Comparison of ENCODE assay signal across 8 cellular contexts in the genomic region with DNA sequence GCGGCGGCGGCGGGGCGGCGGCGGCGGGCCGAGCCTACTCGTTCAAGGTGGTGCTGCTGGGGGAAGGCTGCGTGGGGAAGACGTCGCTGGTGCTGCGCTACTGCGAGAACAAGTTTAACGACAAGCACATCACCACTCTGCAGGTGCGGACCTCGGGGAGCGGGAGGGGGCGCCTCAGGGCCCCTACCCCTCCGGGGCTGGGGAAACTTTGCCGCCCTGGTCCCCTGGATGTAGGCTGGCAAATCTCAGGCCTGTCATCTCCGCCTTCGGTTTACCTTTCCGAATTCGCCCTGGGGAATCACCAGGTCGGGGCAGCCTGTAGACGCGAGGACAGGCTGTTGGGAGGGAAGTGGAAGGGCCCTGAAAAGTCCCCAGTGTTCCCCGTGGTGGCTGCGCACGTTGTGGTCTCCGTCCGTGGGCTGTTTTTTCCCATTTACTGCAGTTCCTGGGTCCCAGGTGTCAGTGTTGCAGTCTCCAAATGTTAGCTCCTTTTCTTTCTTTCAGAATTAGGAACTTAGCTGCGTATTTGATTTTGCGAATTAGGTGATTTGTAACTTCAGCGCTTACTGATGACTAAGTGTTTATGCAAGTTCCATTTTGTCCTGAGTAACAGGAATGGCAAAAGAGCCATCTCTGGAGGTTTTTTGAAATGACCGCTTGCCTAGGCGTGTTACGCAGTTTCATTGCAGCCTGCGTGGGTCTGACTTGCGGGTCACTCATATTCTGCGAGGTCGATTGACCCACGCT. TPM values are rescaled to one million over a fixed set of nuclear protein-coding genes. Genes with fewer than 3 reads are reported as not detected.
A peak's percentile ranks its signal among the peaks of the same experiment; 100 is the strongest.
DNase-seq lines count a peak whose midpoint lies in the region; ATAC-seq, FAIRE-seq and TF ChIP-seq lines count a peak whose summit lies in the region.

No MANE protein-coding gene starts in this region.

- CTCF ChIA-PET in HCT116 (lab: Charles Lee): interaction anchor here (1.0 kb wide), 1 partner anchor 118 kb away, joined by 3 read pairs; no protein-coding TSS in a partner anchor
- CTCF ChIA-PET in endothelial cell of umbilical vein (lab: Charles Lee): interaction anchor here (0.6 to 1.5 kb wide), 8 partner anchors 8 to 339 kb away, joined by 3 to 5 read pairs (median 3); partner anchors contain the start of gene TPH2

- H3K27ac ChIP-seq in HCT116 (ENCODE audit: low read depth, low read length) (peak overlapping the region; percentile 51), MM.1S (ENCODE audit: low read length) (peak overlapping the region; percentile 83), endothelial cell of umbilical vein (ENCODE audit: insufficient read depth, low read depth, low read length) (peak overlapping the region; percentile 73), muscle layer of colon (ENCODE audit: low read depth, low read length) (peak overlapping the region; percentile 94)

- RAD21 ChIA-PET in HCT116 (lab: Charles Lee; ENCODE audit: low non-redundant PET in 1 of 2, low total read pairs in 2 of 2, uncharacterized antibody in 2 of 2, unreplicated experiment in 2 of 2): no interaction called here

- dilution Hi-C loops in endothelial cell of umbilical vein (cut with MboI; ENCODE audit: extremely low pct_ligation_motif_present, low sequenced_read_pairs): no loop called here

- H3K4me2 ChIP-seq in HCT116 (ENCODE audit: low read length) (peak overlapping the region; percentile 91), MM.1S (ENCODE audit: low read depth, low read length) (peak overlapping the region; percentile 78), endothelial cell of umbilical vein (ENCODE audit: insufficient read depth, low read length) (peak overlapping the region; percentile 85)

- no peak for TF ChIP-seq RAD21 in HCT116 (IDR thresholded peaks at IDR 0.05; ENCODE audit: low read depth)

- intact Hi-C loops in HCT116 (cut with micrococcal nuclease): loop anchor here (2.0 kb wide), 1 partner anchor 93 kb away; the partner anchor contains the start of gene ZFC3H1
- intact Hi-C loops in endothelial cell of umbilical vein (cut with micrococcal nuclease): loop anchor here (2.0 kb wide), 1 partner anchor 69 kb away; the partner anchor contains the start of gene TMEM19

- H3K9me3 ChIP-seq in HCT116 (ENCODE audit: control insufficient read depth in 1 of 2, insufficient read depth in 1 of 2, low read depth in 1 of 2, low read length in 2 of 2): peaks cover 0 to 11% of the 10 kb centered on the region in 2 experiments; a peak in 1 of 4 replicates
- no peaks in the 10 kb centered on the region for H3K9me3 ChIP-seq in MM.1S (replicated peaks; ENCODE audit: insufficient read depth, low read length)
- H3K9me3 ChIP-seq in endothelial cell of umbilical vein (replicated peaks; ENCODE audit: control insufficient read depth, insufficient read depth, low read length): no peaks in the 10 kb centered on the region
- H3K9me3 ChIP-seq in muscle layer of colon (ENCODE audit: low read length): no peaks in the 10 kb centered on the region

- H3K4me1 ChIP-seq in HCT116 (ENCODE audit: control insufficient read depth in 1 of 2, insufficient read depth in 2 of 2, low read length in 2 of 2) (peaks cover 7 to 15% of the 10 kb centered on the region in 2 experiments; a peak in 3 of 4 replicates), MM.1S (ENCODE audit: low read length) (peaks cover 23% of the 10 kb centered on the region), endothelial cell of umbilical vein (ENCODE audit: control insufficient read depth, extremely low read depth, insufficient read depth, low read length) (peaks cover 16% of the 10 kb centered on the region), muscle layer of colon (ENCODE audit: insufficient read depth, low read length) (peaks cover 15% of the 10 kb centered on the region)

- peaks cover 0 to 21% of the 10 kb centered on the region in 2 experiments; a peak in 2 of 4 replicates for H3K36me3 ChIP-seq in HCT116 (ENCODE audit: control insufficient read depth in 1 of 2, insufficient read depth in 2 of 2, low read length in 2 of 2)
- H3K36me3 ChIP-seq in MM.1S (replicated peaks; ENCODE audit: insufficient read depth, low read length): no peaks in the 10 kb centered on the region; the same call in 1 of the 2 replicates
- H3K36me3 ChIP-seq in endothelial cell of umbilical vein (ENCODE audit: control insufficient read depth in 2 of 2, extremely low read depth in 1 of 2, insufficient read depth in 2 of 2, low read length in 2 of 2): no peaks in the 10 kb centered on the region
- H3K36me3 ChIP-seq in muscle layer of colon (ENCODE audit: insufficient read depth, low read length): peaks cover 10% of the 10 kb centered on the region

- H3K9ac ChIP-seq in HCT116 (ENCODE audit: low read length) (peak overlapping the region; percentile 88), MM.1S (ENCODE audit: low read length) (peak overlapping the region; percentile 79), endothelial cell of umbilical vein (replicated peaks; ENCODE audit: extremely low read depth, insufficient read depth, low read length) (peak overlapping the region; percentile 79), muscle layer of colon (ENCODE audit: low read length) (peak overlapping the region; percentile 91)

- peaks cover 53% of the 10 kb centered on the region for H3K79me2 ChIP-seq in HCT116 (ENCODE audit: insufficient read depth, low read length)
- H3K79me2 ChIP-seq in MM.1S (ENCODE audit: low read length): peaks cover 53% of the 10 kb centered on the region
- H3K79me2 ChIP-seq in endothelial cell of umbilical vein (ENCODE audit: control insufficient read depth, insufficient read depth, low read length): peaks cover 52% of the 10 kb centered on the region

- peak; percentile 49 for ATAC-seq in HCT116

- no peaks in the 10 kb centered on the region for H3K9me2 ChIP-seq in HCT116 (ENCODE audit: insufficient read depth)
- no peaks in the 10 kb centered on the region for H3K9me2 ChIP-seq in MM.1S (replicated peaks; ENCODE audit: insufficient read depth, low read length)

- TF ChIP-seq CTCF in HCT116 (IDR thresholded peaks at IDR 0.05 in 2 of 3, conservative IDR thresholded peaks at IDR 0.05 in 1 of 3; ENCODE audit: borderline replicate concordance in 1 of 3, insufficient read depth in 1 of 3, low read depth in 2 of 3, low read length in 2 of 3): no peak
- TF ChIP-seq CTCF in MM.1S (IDR thresholded peaks at IDR 0.05; ENCODE audit: low read length): no peak
- no peak for TF ChIP-seq CTCF in endothelial cell of umbilical vein (IDR thresholded peaks at IDR 0.05; ENCODE audit: extremely low read depth in 1 of 2, insufficient read depth in 1 of 2, low read depth in 1 of 2, low read length in 2 of 2)

- H4K20me1 ChIP-seq in HCT116 (ENCODE audit: insufficient read depth): no peaks in the 10 kb centered on the region
- H4K20me1 ChIP-seq in MM.1S (ENCODE audit: insufficient read depth, low read length): peaks cover 7% of the 10 kb centered on the region; the same call in 1 of the 2 replicates
- peaks cover 3% of the 10 kb centered on the region for H4K20me1 ChIP-seq in endothelial cell of umbilical vein (replicated peaks; ENCODE audit: control insufficient read depth, extremely low read depth, insufficient read depth, low read length)

- no peaks in the 10 kb centered on the region for H3K9me1 ChIP-seq in endothelial cell of umbilical vein (replicated peaks; ENCODE audit: control insufficient read depth, extremely low read depth, insufficient read depth, low read length)

- FAIRE-seq in GM12891 (lab: Jason Lieb, UNC) (peak; percentile 61), endothelial cell of umbilical vein (lab: Jason Lieb, UNC) (peak; percentile 84)

- H3K27me3 ChIP-seq in HCT116 (ENCODE audit: insufficient read depth, low read length) (no peaks in the 10 kb centered on the region), MM.1S (replicated peaks; ENCODE audit: insufficient read depth, low read length) (no peaks in the 10 kb centered on the region), endothelial cell of umbilical vein (ENCODE audit: control insufficient read depth in 2 of 2, insufficient read depth in 2 of 2, low read length in 2 of 2) (peaks cover 4 to 23% of the 10 kb centered on the region in 2 experiments), muscle layer of colon (ENCODE audit: control insufficient read depth in 1 of 2, insufficient read depth in 2 of 2, low read length in 2 of 2) (no peaks in the 10 kb centered on the region)

- peak; percentile 25 for DNase-seq in GM12891 (ENCODE audit: insufficient read length, low spot score)
- DNase-seq in HCT116 (ENCODE audit: low read depth, low spot score): no peak
- peak; percentile 30 for DNase-seq in MM.1S
- peak; percentile 31 to 33 for DNase-seq in activated CD8-positive, alpha-beta memory T cell treated with anti-CD3 and anti-CD28 coated beads for 4 hours (ENCODE audit: low read depth in 2 of 2)
- peak; percentile 70 for DNase-seq in endothelial cell of umbilical vein (ENCODE audit: low read depth, low spot score)
- DNase-seq in stimulated activated CD8-positive, alpha-beta memory T cell treated with anti-CD3 and anti-CD28 coated beads, Interleukin-7, amount 100 ng/mL, for 1 hour (ENCODE audit: low read depth in 2 of 2): peak; percentile 24 to 28
- DNase-seq in NCI-H187 (lab: John Stamatoyannopoulos, UW): no peak

- POLR2A ChIA-PET in HCT116 (lab: Charles Lee) (no interaction called here), endothelial cell of umbilical vein (lab: Charles Lee) (interaction anchor here (0.9 kb wide), 1 partner anchor 8 kb away, joined by 3 read pairs; no protein-coding TSS in a partner anchor)

- no peak overlapping the region for H2AFZ ChIP-seq in HCT116 (ENCODE audit: low read depth, low read length, poor library complexity, severe bottlenecking)
- peak overlapping the region; percentile 30; the same call in 1 of the 2 replicates for H2AFZ ChIP-seq in MM.1S (ENCODE audit: low read length)
- H2AFZ ChIP-seq in endothelial cell of umbilical vein (ENCODE audit: low read depth, low read length): peak overlapping the region; percentile 69

- BruUV-seq in HCT116 (replicated peaks; lab: Mats Ljungman, UMichigan) (no TSS peak), endothelial cell of umbilical vein (replicated peaks; lab: Mats Ljungman, UMichigan) (no TSS peak)

- no peaks in the 10 kb centered on the region for H3F3A ChIP-seq in MM.1S (ENCODE audit: insufficient read depth, low read length)

- H3K4me3 ChIP-seq in HCT116 (replicated peaks in 1 of 2; ENCODE audit: low read depth in 1 of 2, low read length in 2 of 2) (peak overlapping the region; percentile 62 to 92), MM.1S (ENCODE audit: low read length) (peak overlapping the region; percentile 93), endothelial cell of umbilical vein (replicated peaks in 1 of 3; ENCODE audit: insufficient read depth in 1 of 3, low read depth in 1 of 3, low read length in 3 of 3) (peak overlapping the region; percentile 43 to 90 (median 67)), muscle layer of colon (ENCODE audit: low read depth in 1 of 2, low read length in 2 of 2) (peak overlapping the region; percentile 85 to 93)

- no peak; the same call in 1 of the 2 replicates for TF ChIP-seq POLR2A in GM12891 (IDR thresholded peaks at IDR 0.05; ENCODE audit: low read depth, low read length)
- TF ChIP-seq POLR2A in HCT116 (IDR thresholded peaks at IDR 0.05; ENCODE audit: borderline replicate concordance, extremely low read depth, insufficient read depth, insufficient read length): no peak
- no peak for TF ChIP-seq POLR2A in endothelial cell of umbilical vein (IDR thresholded peaks at IDR 0.05; ENCODE audit: low read depth, low read length)

RNA-seq across cellular contexts. Expression of gene RAB21, which starts 0.7 kb away (rescaled TPM):
- 27.8 TPM for polyA plus RNA-seq in GM12891 (2012; ENCODE audit: low read depth, missing spikeins)
- 57.1 TPM for total RNA-seq in HCT116 (2021; ENCODE audit: unreplicated experiment)
- polyA plus RNA-seq in HCT116 (2012): 20.0 and 22.2 TPM in 2 replicates
- 44.8 and 49.6 TPM in 2 replicates for total RNA-seq in endothelial cell of umbilical vein
- 1.8 and 1.9 TPM in 2 replicates for polyA plus RNA-seq in endothelial cell of umbilical vein
- polyA plus RNA-seq in endothelial cell of umbilical vein (2011; cell fraction: cytosol; rRNA removed): 6.9 and 7.2 TPM in 2 replicates
- polyA plus RNA-seq in endothelial cell of umbilical vein (2011; cell fraction: nucleus; rRNA removed): 7.2 and 11.4 TPM in 2 replicates
- 36.1 and 51.2 TPM in 2 replicates for polyA plus RNA-seq in endothelial cell of umbilical vein (2012)
- 6.6 and 8.5 TPM in 2 replicates for polyA minus RNA-seq in endothelial cell of umbilical vein
- polyA minus RNA-seq in endothelial cell of umbilical vein (2011; cell fraction: cytosol; rRNA and poly(A)+ RNA removed): 8.6 TPM
- 6.9 and 11.2 TPM in 2 replicates for polyA minus RNA-seq in endothelial cell of umbilical vein (2011; cell fraction: nucleus; rRNA and poly(A)+ RNA removed)

Comparison
In these comparisons a context has a peak if more than half of its experiments do, and no peak if none do; other contexts are left out.
1. DNase-seq: peak in GM12891 (single experiment), MM.1S (single experiment), activated CD8-positive, alpha-beta memory T cell treated with anti-CD3 and anti-CD28 coated beads for 4 hours (2 of 2), endothelial cell of umbilical vein (single experiment) and stimulated activated CD8-positive, alpha-beta memory T cell treated with anti-CD3 and anti-CD28 coated beads, Interleukin-7, amount 100 ng/mL, for 1 hour (2 of 2); none in HCT116 (single experiment) and NCI-H187 (0 of 2).
2. Peak in every context shown above with its lines, with median percentiles within 50 percentile points of each other: H3K27ac ChIP-seq, H3K4me2 ChIP-seq, H3K4me3 ChIP-seq and H3K9ac ChIP-seq.